In genomic region chr4:2588259-2588658, GRCh38 we compare ENCODE assay signal across 2 cellular contexts.
TF ChIP-seq lines count a peak whose summit lies in the region.

No MANE protein-coding gene starts in this region.

TF ChIP-seq in IMR-90, 13 proteins besides CTCF, POLR2A, EP300 and RAD21:
- TF ChIP-seq, protein P1, sequence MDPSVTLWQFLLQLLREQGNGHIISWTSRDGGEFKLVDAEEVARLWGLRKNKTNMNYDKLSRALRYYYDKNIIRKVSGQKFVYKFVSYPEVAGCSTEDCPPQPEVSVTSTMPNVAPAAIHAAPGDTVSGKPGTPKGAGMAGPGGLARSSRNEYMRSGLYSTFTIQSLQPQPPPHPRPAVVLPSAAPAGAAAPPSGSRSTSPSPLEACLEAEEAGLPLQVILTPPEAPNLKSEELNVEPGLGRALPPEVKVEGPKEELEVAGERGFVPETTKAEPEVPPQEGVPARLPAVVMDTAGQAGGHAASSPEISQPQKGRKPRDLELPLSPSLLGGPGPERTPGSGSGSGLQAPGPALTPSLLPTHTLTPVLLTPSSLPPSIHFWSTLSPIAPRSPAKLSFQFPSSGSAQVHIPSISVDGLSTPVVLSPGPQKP (IDR thresholded peaks at IDR 0.05; ENCODE audit: borderline replicate concordance, low read depth, low read length): no peak
- TF ChIP-seq MAFK (IDR thresholded peaks at IDR 0.05; ENCODE audit: low read depth, low read length): no peak
- TF ChIP-seq CEBPB (IDR thresholded peaks at IDR 0.05; ENCODE audit: low read depth, low read length): no peak
- TF ChIP-seq SMC3 (IDR thresholded peaks at IDR 0.05; ENCODE audit: low read depth, low read length): no peak
- TF ChIP-seq NFE2L2 (IDR thresholded peaks at IDR 0.05; ENCODE audit: low read depth, low read length): no peak
- no peak for TF ChIP-seq CHD1 (IDR thresholded peaks at IDR 0.05; ENCODE audit: low read depth, low read length)
- TF ChIP-seq MAZ (IDR thresholded peaks at IDR 0.05; ENCODE audit: borderline replicate concordance, low read depth, low read length): no peak
- TF ChIP-seq MXI1 (IDR thresholded peaks at IDR 0.05; ENCODE audit: borderline replicate concordance, low read depth, low read length): no peak
- no peak for TF ChIP-seq FOS (IDR thresholded peaks at IDR 0.05; ENCODE audit: low read depth, low read length)

TF ChIP-seq in GM12891, 5 proteins besides CTCF, POLR2A, EP300 and RAD21:
- TF ChIP-seq SPI1 (IDR thresholded peaks at IDR 0.05; ENCODE audit: low read depth, low read length): no peak
- TF ChIP-seq POU2F2 (IDR thresholded peaks at IDR 0.05; ENCODE audit: low read depth, low read length): no peak
- no peak for TF ChIP-seq PAX5 (IDR thresholded peaks at IDR 0.05; ENCODE audit: insufficient read depth, low read length, severe bottlenecking)
- TF ChIP-seq TAF1 (IDR thresholded peaks at IDR 0.05; ENCODE audit: low read depth, low read length): no peak
- no peak for TF ChIP-seq POLR2AphosphoS5 (IDR thresholded peaks at IDR 0.05; ENCODE audit: low read depth, low read length)
